ENCODE assay signal across 1 cellular context in genomic region chr17:75135946-75136345, GRCh38.
TF ChIP-seq lines count a peak whose summit lies in the region.

No MANE protein-coding gene starts in this region.

TF ChIP-seq in GM23338, 12 proteins besides CTCF, POLR2A, EP300 and RAD21:
- TF ChIP-seq POLR2AphosphoS5 (IDR thresholded peaks at IDR 0.05; ENCODE audit: low read depth) (no peak), ZNF114 (CRISPR knock-in tag; IDR thresholded peaks at IDR 0.05) (no peak), ZNF462 (CRISPR knock-in tag; IDR thresholded peaks at IDR 0.05) (no peak), EZH2 (IDR thresholded peaks at IDR 0.05; ENCODE audit: low read depth, unreplicated experiment) (no peak), STAT1 (IDR thresholded peaks at IDR 0.05; ENCODE audit: unreplicated experiment) (no peak), ZNF331 (CRISPR knock-in tag; IDR thresholded peaks at IDR 0.05; ENCODE audit: low read depth) (no peak), REST (IDR thresholded peaks at IDR 0.05; ENCODE audit: unreplicated experiment) (no peak)
